8 cellular contexts compared by ENCODE assay signal in the genomic region with DNA sequence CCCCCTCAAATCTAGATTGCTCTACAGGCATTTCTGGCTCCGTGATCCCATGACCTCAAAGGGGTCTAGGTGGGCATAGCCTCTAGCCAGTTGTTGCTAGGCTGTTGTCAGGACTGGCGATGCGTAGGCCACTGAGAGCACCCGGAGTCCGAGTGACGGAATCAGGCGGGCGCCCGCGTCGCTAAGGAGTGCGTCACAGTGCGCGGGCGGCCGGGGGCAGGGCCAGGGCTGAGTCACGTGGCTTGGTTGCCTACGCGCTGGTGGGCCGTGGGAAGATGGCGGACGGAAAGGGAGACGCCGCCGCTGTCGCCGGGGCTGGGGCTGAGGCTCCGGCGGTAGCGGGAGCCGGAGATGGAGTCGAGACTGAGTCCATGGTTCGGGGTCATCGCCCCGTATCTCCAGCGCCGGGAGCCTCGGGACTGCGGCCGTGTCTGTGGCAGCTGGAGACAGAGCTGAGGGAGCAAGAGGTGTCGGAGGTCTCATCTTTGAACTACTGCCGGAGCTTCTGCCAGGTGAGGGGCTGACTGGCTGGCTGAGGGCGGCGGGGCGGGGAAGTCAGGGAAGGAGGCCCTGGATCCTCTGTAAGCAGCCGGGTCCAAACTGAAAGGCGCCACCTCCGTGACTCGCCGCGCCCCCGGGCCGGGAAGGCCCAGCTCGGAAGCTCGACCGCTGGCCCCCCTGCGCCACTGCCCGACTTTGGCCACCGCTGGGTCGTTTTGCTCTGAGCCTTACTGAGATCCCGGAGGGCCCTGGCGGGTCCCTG. TPM values are rescaled to one million over a fixed set of nuclear protein-coding genes. Genes with fewer than 3 reads are reported as not detected.
A peak's percentile ranks its signal among the peaks of the same experiment; 100 is the strongest.
DNase-seq lines count a peak whose midpoint lies in the region; FAIRE-seq and TF ChIP-seq lines count a peak whose summit lies in the region.

A gene with protein sequence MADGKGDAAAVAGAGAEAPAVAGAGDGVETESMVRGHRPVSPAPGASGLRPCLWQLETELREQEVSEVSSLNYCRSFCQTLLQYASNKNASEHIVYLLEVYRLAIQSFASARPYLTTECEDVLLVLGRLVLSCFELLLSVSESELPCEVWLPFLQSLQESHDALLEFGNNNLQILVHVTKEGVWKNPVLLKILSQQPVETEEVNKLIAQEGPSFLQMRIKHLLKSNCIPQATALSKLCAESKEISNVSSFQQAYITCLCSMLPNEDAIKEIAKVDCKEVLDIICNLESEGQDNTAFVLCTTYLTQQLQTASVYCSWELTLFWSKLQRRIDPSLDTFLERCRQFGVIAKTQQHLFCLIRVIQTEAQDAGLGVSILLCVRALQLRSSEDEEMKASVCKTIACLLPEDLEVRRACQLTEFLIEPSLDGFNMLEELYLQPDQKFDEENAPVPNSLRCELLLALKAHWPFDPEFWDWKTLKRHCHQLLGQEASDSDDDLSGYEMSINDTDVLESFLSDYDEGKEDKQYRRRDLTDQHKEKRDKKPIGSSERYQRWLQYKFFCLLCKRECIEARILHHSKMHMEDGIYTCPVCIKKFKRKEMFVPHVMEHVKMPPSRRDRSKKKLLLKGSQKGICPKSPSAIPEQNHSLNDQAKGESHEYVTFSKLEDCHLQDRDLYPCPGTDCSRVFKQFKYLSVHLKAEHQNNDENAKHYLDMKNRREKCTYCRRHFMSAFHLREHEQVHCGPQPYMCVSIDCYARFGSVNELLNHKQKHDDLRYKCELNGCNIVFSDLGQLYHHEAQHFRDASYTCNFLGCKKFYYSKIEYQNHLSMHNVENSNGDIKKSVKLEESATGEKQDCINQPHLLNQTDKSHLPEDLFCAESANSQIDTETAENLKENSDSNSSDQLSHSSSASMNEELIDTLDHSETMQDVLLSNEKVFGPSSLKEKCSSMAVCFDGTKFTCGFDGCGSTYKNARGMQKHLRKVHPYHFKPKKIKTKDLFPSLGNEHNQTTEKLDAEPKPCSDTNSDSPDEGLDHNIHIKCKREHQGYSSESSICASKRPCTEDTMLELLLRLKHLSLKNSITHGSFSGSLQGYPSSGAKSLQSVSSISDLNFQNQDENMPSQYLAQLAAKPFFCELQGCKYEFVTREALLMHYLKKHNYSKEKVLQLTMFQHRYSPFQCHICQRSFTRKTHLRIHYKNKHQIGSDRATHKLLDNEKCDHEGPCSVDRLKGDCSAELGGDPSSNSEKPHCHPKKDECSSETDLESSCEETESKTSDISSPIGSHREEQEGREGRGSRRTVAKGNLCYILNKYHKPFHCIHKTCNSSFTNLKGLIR (N-terminal part only) (plus strand): TSS at position 263 of the 763 bp plus-strand sequence. CDS start 13 bp downstream, at position 276.

- TF ChIP-seq CTCF in HEK293 (tag by site-specific recombination; IDR thresholded peaks at IDR 0.05): peak; percentile 29; the same call in 1 of the 2 replicates

- H3K4me1 ChIP-seq in HEK293 (ENCODE audit: control insufficient read depth, insufficient read depth, low read length): peaks cover 3% of the 10 kb centered on the region
- H3K4me1 ChIP-seq in SJSA1 (replicated peaks): peaks cover 16% of the 10 kb centered on the region
- H3K4me1 ChIP-seq in neuron (ENCODE audit: insufficient read depth, low read length): peaks cover 31% of the 10 kb centered on the region

- peak within 1 kb of the TSS; percentile 55; the same call in 1 of the 2 replicates for H3K27ac ChIP-seq in HEK293 (ENCODE audit: extremely low read depth, low read depth, low read length)
- H3K27ac ChIP-seq in SJSA1: peak within 1 kb of the TSS; percentile 90

- peak; percentile 88 for DNase-seq in MV-4-11 (lab: John Stamatoyannopoulos, UW)
- peak; percentile 92 to 95 for DNase-seq in SJSA1 (ENCODE audit: low read depth in 1 of 2, low spot score in 2 of 2)
- peak; percentile 94 for DNase-seq in activated gamma-delta T cell treated with anti-CD3 and anti-CD28 coated beads, Interleukin-2, amount 50 U/mL, for 16 hours (ENCODE audit: low read depth)
- DNase-seq in foreskin melanocyte: peak; percentile 86
- peak; percentile 90 for DNase-seq in stromal cell of bone marrow (ENCODE audit: low read depth)

- H3K36me3 ChIP-seq in HEK293 (ENCODE audit: control insufficient read depth in 2 of 2, insufficient read depth in 1 of 2, low read length in 2 of 2): no peaks in the 10 kb centered on the region
- H3K36me3 ChIP-seq in SJSA1: peaks cover 5% of the 10 kb centered on the region
- H3K36me3 ChIP-seq in neuron (ENCODE audit: insufficient read depth, low read length): no peaks in the 10 kb centered on the region

- peak; percentile 95 for FAIRE-seq in G401.6 (lab: Jason Lieb, UNC)

- H3K9me3 ChIP-seq in HEK293 (ENCODE audit: control insufficient read depth, insufficient read depth, low read depth, low read length) (no peaks in the 10 kb centered on the region), SJSA1 (replicated peaks) (no peaks in the 10 kb centered on the region), neuron (ENCODE audit: low read length) (no peaks in the 10 kb centered on the region)

- CTCF ChIA-PET in HEK293 (lab: Yijun Ruan, JAX): interaction anchor here (0.6 to 3.6 kb wide), 8 partner anchors 9 to 207 kb away, joined by 3 to 32 read pairs (median 4); no protein-coding TSS in a partner anchor

- POLR2A ChIA-PET in HEK293 (lab: Yijun Ruan, JAX): interaction anchor here (0.6 to 1.2 kb wide), 4 partner anchors 17 to 154 kb away, joined by 3 to 4 read pairs (median 3); no protein-coding TSS in a partner anchor

- H2AFZ ChIP-seq in neuron (ENCODE audit: low read depth, low read length): peak within 1 kb of the TSS; percentile 18

- H3K27me3 ChIP-seq in SJSA1 (replicated peaks) (no peaks in the 10 kb centered on the region), neuron (ENCODE audit: insufficient read depth, low read length) (no peaks in the 10 kb centered on the region)

- H3K4me3 ChIP-seq in HEK293 (ENCODE audit: low read depth, low read length) (peak within 1 kb of the TSS; percentile 82), SJSA1 (peak within 1 kb of the TSS; percentile 76), neuron (ENCODE audit: low read length) (peak within 1 kb of the TSS; percentile 92)

TF ChIP-seq in HEK293, 187 proteins besides CTCF, POLR2A, EP300 and RAD21 (continues in another document):
- TF ChIP-seq PRDM1 (tag by site-specific recombination; IDR thresholded peaks at IDR 0.05): no peak
- peak; percentile 88 for TF ChIP-seq YY2 (tag by site-specific recombination; IDR thresholded peaks at IDR 0.05)
- peak; percentile 56; the same call in 1 of the 2 replicates for TF ChIP-seq ZNF24 (tag by site-specific recombination; IDR thresholded peaks at IDR 0.05)
- TF ChIP-seq ZNF416 (tag by site-specific recombination; IDR thresholded peaks at IDR 0.05): no peak
- peak; percentile 96 for TF ChIP-seq ZBTB21 (tag by site-specific recombination; IDR thresholded peaks at IDR 0.05)
- TF ChIP-seq HOXD13 (CRISPR knock-in tag; IDR thresholded peaks at IDR 0.05; ENCODE audit: borderline replicate concordance): no peak
- no peak for TF ChIP-seq MYNN (tag by site-specific recombination; IDR thresholded peaks at IDR 0.05; ENCODE audit: borderline replicate concordance)
- no peak for TF ChIP-seq ZNF221 (tag by site-specific recombination; IDR thresholded peaks at IDR 0.05; ENCODE audit: borderline replicate concordance)
- TF ChIP-seq ZNF324 (tag by site-specific recombination; IDR thresholded peaks at IDR 0.05): peak; percentile 71
- TF ChIP-seq, protein P1, sequence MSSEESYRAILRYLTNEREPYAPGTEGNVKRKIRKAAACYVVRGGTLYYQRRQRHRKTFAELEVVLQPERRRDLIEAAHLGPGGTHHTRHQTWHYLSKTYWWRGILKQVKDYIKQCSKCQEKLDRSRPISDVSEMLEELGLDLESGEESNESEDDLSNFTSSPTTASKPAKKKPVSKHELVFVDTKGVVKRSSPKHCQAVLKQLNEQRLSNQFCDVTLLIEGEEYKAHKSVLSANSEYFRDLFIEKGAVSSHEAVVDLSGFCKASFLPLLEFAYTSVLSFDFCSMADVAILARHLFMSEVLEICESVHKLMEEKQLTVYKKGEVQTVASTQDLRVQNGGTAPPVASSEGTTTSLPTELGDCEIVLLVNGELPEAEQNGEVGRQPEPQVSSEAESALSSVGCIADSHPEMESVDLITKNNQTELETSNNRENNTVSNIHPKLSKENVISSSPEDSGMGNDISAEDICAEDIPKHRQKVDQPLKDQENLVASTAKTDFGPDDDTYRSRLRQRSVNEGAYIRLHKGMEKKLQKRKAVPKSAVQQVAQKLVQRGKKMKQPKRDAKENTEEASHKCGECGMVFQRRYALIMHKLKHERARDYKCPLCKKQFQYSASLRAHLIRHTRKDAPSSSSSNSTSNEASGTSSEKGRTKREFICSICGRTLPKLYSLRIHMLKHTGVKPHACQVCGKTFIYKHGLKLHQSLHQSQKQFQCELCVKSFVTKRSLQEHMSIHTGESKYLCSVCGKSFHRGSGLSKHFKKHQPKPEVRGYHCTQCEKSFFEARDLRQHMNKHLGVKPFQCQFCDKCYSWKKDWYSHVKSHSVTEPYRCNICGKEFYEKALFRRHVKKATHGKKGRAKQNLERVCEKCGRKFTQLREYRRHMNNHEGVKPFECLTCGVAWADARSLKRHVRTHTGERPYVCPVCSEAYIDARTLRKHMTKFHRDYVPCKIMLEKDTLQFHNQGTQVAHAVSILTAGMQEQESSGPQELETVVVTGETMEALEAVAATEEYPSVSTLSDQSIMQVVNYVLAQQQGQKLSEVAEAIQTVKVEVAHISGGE (tag by site-specific recombination; conservative IDR thresholded peaks at IDR 0.05; ENCODE audit: low read depth): peak; percentile 41; the same call in 1 of the 2 replicates
- TF ChIP-seq, protein P2, sequence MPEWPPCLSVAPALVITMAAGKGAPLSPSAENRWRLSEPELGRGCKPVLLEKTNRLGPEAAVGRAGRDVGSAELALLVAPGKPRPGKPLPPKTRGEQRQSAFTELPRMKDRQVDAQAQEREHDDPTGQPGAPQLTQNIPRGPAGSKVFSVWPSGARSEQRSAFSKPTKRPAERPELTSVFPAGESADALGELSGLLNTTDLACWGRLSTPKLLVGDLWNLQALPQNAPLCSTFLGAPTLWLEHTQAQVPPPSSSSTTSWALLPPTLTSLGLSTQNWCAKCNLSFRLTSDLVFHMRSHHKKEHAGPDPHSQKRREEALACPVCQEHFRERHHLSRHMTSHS (tag by site-specific recombination; IDR thresholded peaks at IDR 0.05): no peak

RNA-seq across cellular contexts. Expression of the gene that starts here (rescaled TPM):
- total RNA-seq in SJSA1 (2014; rRNA removed; shearing (Covaris generic)): 14.3 and 19.6 TPM in 2 replicates

Comparison
In these comparisons a context has a peak if more than half of its experiments do, and no peak if none do; other contexts are left out.
1. Peak in every context shown above with its lines: DNase-seq, H3K4me3 ChIP-seq and H3K27ac ChIP-seq.